ENCODE assay signal across 8 cellular contexts in genomic region chr12:120199025-120199424, GRCh38. TPM values are rescaled to one million over a fixed set of nuclear protein-coding genes. Genes with fewer than 3 reads are reported as not detected.
DNase-seq lines count a peak whose midpoint lies in the region; ATAC-seq, FAIRE-seq and TF ChIP-seq lines count a peak whose summit lies in the region.

No MANE protein-coding gene starts in this region.

- TF ChIP-seq CTCF in HepG2 (CRISPR knock-in tag; IDR thresholded peaks at IDR 0.05) (no peak), right lobe of liver (IDR thresholded peaks at IDR 0.05) (no peak), keratinocyte (optimal IDR thresholded peaks at IDR 0.05 in 1 of 3, IDR thresholded peaks at IDR 0.05 in 1 of 3, conservative IDR thresholded peaks at IDR 0.05 in 1 of 3; ENCODE audit: extremely low read depth in 1 of 3, insufficient read depth in 2 of 3, low read length in 3 of 3) (no peak), uterus (IDR thresholded peaks at IDR 0.05) (no peak)

- no peaks in the 10 kb centered on the region for H3K9me3 ChIP-seq in HepG2 (ENCODE audit: low read length)
- H3K9me3 ChIP-seq in right lobe of liver: no peaks in the 10 kb centered on the region
- no peaks in the 10 kb centered on the region for H3K9me3 ChIP-seq in keratinocyte (ENCODE audit: control insufficient read depth, low read depth, low read length)
- no peaks in the 10 kb centered on the region for H3K9me3 ChIP-seq in uterus

- H3K4me1 Mint-ChIP-seq in activated T-helper 2 cell treated with anti-CD3 and anti-CD28 coated beads, Interferon-gamma antibody, Interleukin-2, Interleukin-4, amounts not matched to agents 10 μg/mL and 5 μg/mL and 100 μg/mL, durations not matched to agents 14 hours and 24 hours and 36 hours (ENCODE audit: low read depth): peaks cover 32% of the 10 kb centered on the region

- H3K9ac ChIP-seq in HepG2 (ENCODE audit: insufficient read depth, low read depth, low read length) (peak overlapping the region; percentile 96), keratinocyte (ENCODE audit: control insufficient read depth, extremely low read depth, insufficient read depth, low read length) (peak overlapping the region; percentile 98)

- H2AFZ ChIP-seq in HepG2 (ENCODE audit: low read length) (no peak overlapping the region), keratinocyte (ENCODE audit: control insufficient read depth, low read length) (no peak overlapping the region)

- peak overlapping the region; percentile 97 for H3K27ac Mint-ChIP-seq in activated T-helper 2 cell treated with anti-CD3 and anti-CD28 coated beads, Interferon-gamma antibody, Interleukin-2, Interleukin-4, amounts not matched to agents 10 μg/mL and 5 μg/mL and 100 μg/mL, durations not matched to agents 14 hours and 24 hours and 36 hours

- H3K36me3 Mint-ChIP-seq in activated T-helper 2 cell treated with anti-CD3 and anti-CD28 coated beads, Interferon-gamma antibody, Interleukin-2, Interleukin-4, amounts not matched to agents 10 μg/mL and 5 μg/mL and 100 μg/mL, durations not matched to agents 14 hours and 24 hours and 36 hours (ENCODE audit: low read depth): peaks cover 61% of the 10 kb centered on the region

- peak overlapping the region; percentile 95 for H3K4me2 ChIP-seq in HepG2 (ENCODE audit: low read depth, low read length)
- H3K4me2 ChIP-seq in keratinocyte (ENCODE audit: control insufficient read depth, extremely low read depth, insufficient read depth, low read depth, low read length): peak overlapping the region; percentile 93

- peaks cover 47% of the 10 kb centered on the region for H3K79me2 ChIP-seq in HepG2 (ENCODE audit: insufficient read depth, low read length)
- peaks cover 45% of the 10 kb centered on the region for H3K79me2 ChIP-seq in keratinocyte (ENCODE audit: control insufficient read depth, insufficient read depth, low read length)

- peak overlapping the region; percentile 86 to 99 (median 99) for H3K4me3 ChIP-seq in HepG2 (replicated peaks in 1 of 3; ENCODE audit: insufficient read depth in 1 of 3, low read depth in 2 of 3, low read length in 3 of 3)
- H3K4me3 ChIP-seq in right lobe of liver: no peak overlapping the region
- peak overlapping the region; percentile 83 to 100 (median 85) for H3K4me3 ChIP-seq in keratinocyte (ENCODE audit: control insufficient read depth in 2 of 3, extremely low read depth in 1 of 3, insufficient read depth in 2 of 3, low read depth in 1 of 3, low read length in 3 of 3)
- peak overlapping the region in 1 of 2 donors; percentile 85 for H3K4me3 ChIP-seq in uterus

- H3K27ac ChIP-seq in HepG2 (ENCODE audit: extremely low read length, insufficient read depth, low read length) (peak overlapping the region; percentile 91), right lobe of liver (no peak overlapping the region), keratinocyte (ENCODE audit: control insufficient read depth, insufficient read depth, low read length) (peak overlapping the region; percentile 89), uterus (peak overlapping the region; percentile 86 to 88)

- ATAC-seq in HepG2 (no peak), right lobe of liver (no peak)

- in situ Hi-C loops in HepG2 (cut with HindIII; ENCODE audit: extremely low pct_ligation_motif_present, low pct_unique_long_range_greater_than_20kb): no loop called here

- no peaks in the 10 kb centered on the region for H3K9me1 ChIP-seq in keratinocyte (ENCODE audit: control insufficient read depth, extremely low read depth, insufficient read depth, low read length)

- no peak for FAIRE-seq in HepG2 (lab: Jason Lieb, UNC)
- no peak for FAIRE-seq in keratinocyte (lab: Jason Lieb, UNC)

- H3K36me3 ChIP-seq in HepG2 (replicated peaks in 1 of 2; ENCODE audit: control insufficient read depth in 1 of 2, insufficient read depth in 2 of 2, low read length in 2 of 2) (peaks cover 4 to 38% of the 10 kb centered on the region in 2 experiments), right lobe of liver (peaks cover 0 to 40% (median 27%) of the 10 kb centered on the region in 4 donors), keratinocyte (ENCODE audit: control insufficient read depth in 2 of 2, extremely low read depth in 1 of 2, insufficient read depth in 2 of 2, low read length in 2 of 2) (peaks cover 27 to 38% of the 10 kb centered on the region in 2 experiments), uterus (no peaks in the 10 kb centered on the region)

- BruUV-seq in HepG2 (replicated peaks; lab: Mats Ljungman, UMichigan): no TSS peak

- TF ChIP-seq EP300 in HepG2 (IDR thresholded peaks at IDR 0.05; ENCODE audit: low read depth in 2 of 2, low read length in 2 of 2) (no peak), HepG2 (CRISPR knock-in tag; IDR thresholded peaks at IDR 0.05; ENCODE audit: borderline replicate concordance) (no peak)

- no peak for DNase-seq in HepG2 (ENCODE audit: low spot score)
- no peak for DNase-seq in right lobe of liver
- no peak for DNase-seq in activated T-helper 2 cell treated with anti-CD3 and anti-CD28 coated beads, Interferon-gamma antibody, Interleukin-2, Interleukin-4, amounts not matched to agents 10 μg/mL and 5 μg/mL and 100 μg/mL, durations not matched to agents 14 hours and 24 hours and 36 hours (ENCODE audit: low spot score)
- no peak for DNase-seq in keratinocyte (ENCODE audit: low read depth, low spot score)
- no peak for DNase-seq in uterus
- no peak for DNase-seq in COLO829 (ENCODE audit: low spot score)
- DNase-seq in COLO668 (lab: John Stamatoyannopoulos, UW; ENCODE audit: unreplicated experiment): no peak
- no peak for DNase-seq in NCI-H2171 treated with DMSO at 0.1 percent for 48 hours (lab: John Stamatoyannopoulos, UW)

- TF ChIP-seq RAD21 in HepG2 (CRISPR knock-in tag; IDR thresholded peaks at IDR 0.05): no peak

- H3K27me3 ChIP-seq in HepG2 (ENCODE audit: control insufficient read depth in 1 of 2, insufficient read depth in 2 of 2, low read length in 2 of 2): no peaks in the 10 kb centered on the region; a peak in 1 of 5 replicates
- no peaks in the 10 kb centered on the region for H3K27me3 ChIP-seq in right lobe of liver
- no peaks in the 10 kb centered on the region for H3K27me3 ChIP-seq in keratinocyte (ENCODE audit: control insufficient read depth, extremely low read depth, insufficient read depth, low read length)
- no peaks in the 10 kb centered on the region for H3K27me3 ChIP-seq in uterus

- H3K4me1 ChIP-seq in HepG2 (ENCODE audit: insufficient read depth, low read length) (peaks cover 62% of the 10 kb centered on the region), right lobe of liver (peaks cover 0 to 24% (median 10%) of the 10 kb centered on the region in 4 donors), keratinocyte (ENCODE audit: control insufficient read depth, extremely low read depth, insufficient read depth, low read length) (peaks cover 37% of the 10 kb centered on the region), uterus (peaks cover 13 to 14% of the 10 kb centered on the region in 2 donors)

- H4K20me1 ChIP-seq in HepG2 (ENCODE audit: insufficient read depth, low read length) (peaks cover 31% of the 10 kb centered on the region), keratinocyte (ENCODE audit: control insufficient read depth, extremely low read depth, insufficient read depth, low read length) (peaks cover 25% of the 10 kb centered on the region)

- H3K9me3 Mint-ChIP-seq in activated T-helper 2 cell treated with anti-CD3 and anti-CD28 coated beads, Interferon-gamma antibody, Interleukin-2, Interleukin-4, amounts not matched to agents 10 μg/mL and 5 μg/mL and 100 μg/mL, durations not matched to agents 14 hours and 24 hours and 36 hours: no peaks in the 10 kb centered on the region

- intact Hi-C loops in HepG2 (cut with micrococcal nuclease; ENCODE audit: unreplicated experiment): no loop called here
- intact Hi-C loops in right lobe of liver (cut with DNase I): no loop called here
- intact Hi-C loops in activated T-helper 2 cell treated with anti-CD3 and anti-CD28 coated beads, Interferon-gamma antibody, Interleukin-2, Interleukin-4, amounts not matched to agents 10 μg/mL and 5 μg/mL and 100 μg/mL, durations not matched to agents 14 hours and 24 hours and 36 hours (cut with micrococcal nuclease): loop anchor here (10.0 kb wide), 1 partner anchor 214 kb away; the partner anchor contains the start of gene BICDL1
- intact Hi-C loops in uterus (cut with DNase I; ENCODE audit: low total_unique reads): no loop called here

- POLR2A ChIA-PET in HepG2 (lab: Yijun Ruan, JAX): interaction anchor here (3.0 to 7.9 kb wide), 6 partner anchors 16 to 93 kb away, joined by 45 to 378 read pairs (median 104); partner anchors contain the start of genes RAB35, RNU4-1 and RNU4-2

- WGBS in HepG2 (ENCODE audit: low lambda C conversion rate): 63% methylated on average over 7 of the region's 7 CpGs
- 65% methylated on average over 2 of the region's 7 CpGs for WGBS in right lobe of liver (ENCODE audit: insufficient coverage, low coverage, low lambda C conversion rate, missing lambda C conversion rate)

- TF ChIP-seq POLR2A in HepG2 (IDR thresholded peaks at IDR 0.05; ENCODE audit: insufficient read depth in 1 of 2, low read depth in 2 of 2, low read length in 2 of 2) (no peak), right lobe of liver (IDR thresholded peaks at IDR 0.05) (no peak), uterus (IDR thresholded peaks at IDR 0.05) (no peak)

- CTCF ChIA-PET in HepG2 (lab: Yijun Ruan, JAX; ENCODE audit: low intra/inter-chr PET ratio, low total read pairs): no interaction called here

- no peaks in the 10 kb centered on the region for H3K27me3 Mint-ChIP-seq in activated T-helper 2 cell treated with anti-CD3 and anti-CD28 coated beads, Interferon-gamma antibody, Interleukin-2, Interleukin-4, amounts not matched to agents 10 μg/mL and 5 μg/mL and 100 μg/mL, durations not matched to agents 14 hours and 24 hours and 36 hours (ENCODE audit: low read depth)

- dilution Hi-C loops in keratinocyte (cut with MboI; ENCODE audit: extremely low pct_ligation_motif_present, low sequenced_read_pairs): no loop called here

- peak overlapping the region; percentile 98 for H3K4me3 Mint-ChIP-seq in activated T-helper 2 cell treated with anti-CD3 and anti-CD28 coated beads, Interferon-gamma antibody, Interleukin-2, Interleukin-4, amounts not matched to agents 10 μg/mL and 5 μg/mL and 100 μg/mL, durations not matched to agents 14 hours and 24 hours and 36 hours (ENCODE audit: low read depth)

RNA-seq across cellular contexts. Expression of gene RPLP0, which starts 1.9 kb away (rescaled TPM):
- 2,915 and 3,025 TPM in 2 replicates for total RNA-seq in HepG2 (2016; rRNA removed; fragmentation: Illumina TruSeq; extraction: Trizol)
- 12,942 and 14,844 TPM in 2 replicates for total RNA-seq in HepG2 (2016; cell fraction: cytosol; rRNA removed; fragmentation: Illumina TruSeq; extraction: Trizol; ENCODE audit: low read depth)
- 2,993 and 3,024 TPM in 2 replicates for total RNA-seq in HepG2 (2016; cell fraction: insoluble cytoplasmic fraction; rRNA removed; fragmentation: Illumina TruSeq; extraction: Trizol)
- total RNA-seq in HepG2 (2016; cell fraction: membrane; rRNA removed; fragmentation: Illumina TruSeq; extraction: Trizol): 11,359 and 11,757 TPM in 2 replicates
- 1,126 and 1,259 TPM in 2 replicates for total RNA-seq in HepG2 (2016; cell fraction: nucleus; rRNA removed; fragmentation: Illumina TruSeq; extraction: Trizol)
- 5,570 and 6,229 TPM in 2 replicates for polyA plus RNA-seq in HepG2 (2011; rRNA removed)
- polyA plus RNA-seq in HepG2 (2011; cell fraction: cytosol; rRNA removed): 8,040 and 9,457 TPM in 2 replicates
- polyA plus RNA-seq in HepG2 (2011; cell fraction: nucleus; rRNA removed): 2,511 and 2,559 TPM in 2 replicates
- 2,582 and 3,579 TPM in 2 replicates for polyA plus RNA-seq in HepG2 (2012)
- 15,203 and 16,637 TPM in 2 replicates for polyA plus RNA-seq in HepG2 (2016; cell fraction: cytosol; fragmentation: Illumina TruSeq; extraction: Trizol; ENCODE audit: low read depth)
- 2,845 and 2,926 TPM in 2 replicates for polyA plus RNA-seq in HepG2 (2016; cell fraction: insoluble cytoplasmic fraction; fragmentation: Illumina TruSeq; extraction: Trizol; ENCODE audit: low read depth)
- 10,153 and 10,714 TPM in 2 replicates for polyA plus RNA-seq in HepG2 (2016; cell fraction: membrane; fragmentation: Illumina TruSeq; extraction: Trizol; ENCODE audit: low read depth)
- 1,939 and 1,982 TPM in 2 replicates for polyA plus RNA-seq in HepG2 (2016; cell fraction: nucleus; fragmentation: Illumina TruSeq; extraction: Trizol; ENCODE audit: insufficient read depth, low read depth)
- polyA minus RNA-seq in HepG2 (2011; rRNA and poly(A)+ RNA removed; ENCODE audit: low replicate concordance): 4,147 and 6,586 TPM in 2 replicates
- 1,238 and 1,297 TPM in 2 replicates for polyA minus RNA-seq in HepG2 (2011; cell fraction: cytosol; rRNA and poly(A)+ RNA removed)
- polyA minus RNA-seq in HepG2 (2011; cell fraction: nucleus; rRNA and poly(A)+ RNA removed): 657 and 805 TPM in 2 replicates
- 1,000 to 10,000 TPM in 2 of 6 experiments, 100 to 1,000 TPM in 4; 549 to 1,070 (median 665) TPM for total RNA-seq in right lobe of liver
- 2,950 and 3,019 TPM in 2 replicates for total RNA-seq in activated T-helper 2 cell treated with anti-CD3 and anti-CD28 coated beads, Interferon-gamma antibody, Interleukin-2, Interleukin-4, amounts not matched to agents 10 μg/mL and 5 μg/mL and 100 μg/mL, durations not matched to agents 14 hours and 24 hours and 36 hours
- 3,950 to 5,808 TPM (median 4,618 TPM) in 3 replicates for polyA plus RNA-seq in keratinocyte
- polyA plus RNA-seq in keratinocyte (2011; ENCODE audit: low read depth): 2,331 TPM
- 5,109 and 6,391 TPM in 2 replicates for polyA plus RNA-seq in keratinocyte (2011; cell fraction: cytosol; rRNA removed)
- 1,448 and 1,525 TPM in 2 replicates for polyA plus RNA-seq in keratinocyte (2011; cell fraction: nucleus; rRNA removed)
- polyA plus RNA-seq in keratinocyte (2012; ENCODE audit: low replicate concordance): 2,330 and 3,652 TPM in 2 replicates
- 3,230 to 5,763 TPM (median 4,158 TPM) in 3 replicates for polyA minus RNA-seq in keratinocyte
- 2,814 TPM for polyA minus RNA-seq in keratinocyte (2011; cell fraction: cytosol; rRNA and poly(A)+ RNA removed)
- 617 and 664 TPM in 2 replicates for polyA minus RNA-seq in keratinocyte (2011; cell fraction: nucleus; rRNA and poly(A)+ RNA removed)
- total RNA-seq in uterus: 1,000 to 10,000 TPM; 1,775 to 3,691 (median 3,260) TPM

RNA-seq across cellular contexts. Expression of gene GCN1, which starts 4.5 kb away (rescaled TPM):
- total RNA-seq in HepG2 (2016; rRNA removed; fragmentation: Illumina TruSeq; extraction: Trizol): 66.7 and 83.0 TPM in 2 replicates
- 59.7 and 67.2 TPM in 2 replicates for total RNA-seq in HepG2 (2016; cell fraction: cytosol; rRNA removed; fragmentation: Illumina TruSeq; extraction: Trizol; ENCODE audit: low read depth)
- 56.9 and 87.0 TPM in 2 replicates for total RNA-seq in HepG2 (2016; cell fraction: insoluble cytoplasmic fraction; rRNA removed; fragmentation: Illumina TruSeq; extraction: Trizol)
- total RNA-seq in HepG2 (2016; cell fraction: membrane; rRNA removed; fragmentation: Illumina TruSeq; extraction: Trizol): 19.6 and 22.1 TPM in 2 replicates
- 125 and 128 TPM in 2 replicates for total RNA-seq in HepG2 (2016; cell fraction: nucleus; rRNA removed; fragmentation: Illumina TruSeq; extraction: Trizol)
- 55.3 and 58.2 TPM in 2 replicates for polyA plus RNA-seq in HepG2 (2011; rRNA removed)
- 20.5 and 25.6 TPM in 2 replicates for polyA plus RNA-seq in HepG2 (2011; cell fraction: cytosol; rRNA removed)
- polyA plus RNA-seq in HepG2 (2011; cell fraction: nucleus; rRNA removed): 394 and 725 TPM in 2 replicates
- polyA plus RNA-seq in HepG2 (2012): 47.0 and 60.6 TPM in 2 replicates
- 1.8 and 2.1 TPM in 2 replicates for polyA plus RNA-seq in HepG2 (2016; cell fraction: cytosol; fragmentation: Illumina TruSeq; extraction: Trizol; ENCODE audit: low read depth)
- 33.5 and 45.5 TPM in 2 replicates for polyA plus RNA-seq in HepG2 (2016; cell fraction: insoluble cytoplasmic fraction; fragmentation: Illumina TruSeq; extraction: Trizol; ENCODE audit: low read depth)
- 4.1 and 5.4 TPM in 2 replicates for polyA plus RNA-seq in HepG2 (2016; cell fraction: membrane; fragmentation: Illumina TruSeq; extraction: Trizol; ENCODE audit: low read depth)
- polyA plus RNA-seq in HepG2 (2016; cell fraction: nucleus; fragmentation: Illumina TruSeq; extraction: Trizol; ENCODE audit: insufficient read depth, low read depth): 177 and 198 TPM in 2 replicates
- 204 and 255 TPM in 2 replicates for polyA minus RNA-seq in HepG2 (2011; rRNA and poly(A)+ RNA removed; ENCODE audit: low replicate concordance)
- polyA minus RNA-seq in HepG2 (2011; cell fraction: cytosol; rRNA and poly(A)+ RNA removed): 59.8 and 61.6 TPM in 2 replicates
- polyA minus RNA-seq in HepG2 (2011; cell fraction: nucleus; rRNA and poly(A)+ RNA removed): 229 and 237 TPM in 2 replicates
- total RNA-seq in right lobe of liver: 10 to 100 TPM; 29.9 to 62.8 (median 39.4) TPM
- 165 and 176 TPM in 2 replicates for total RNA-seq in activated T-helper 2 cell treated with anti-CD3 and anti-CD28 coated beads, Interferon-gamma antibody, Interleukin-2, Interleukin-4, amounts not matched to agents 10 μg/mL and 5 μg/mL and 100 μg/mL, durations not matched to agents 14 hours and 24 hours and 36 hours
- polyA plus RNA-seq in keratinocyte: 26.1 to 56.3 TPM (median 34.1 TPM) in 3 replicates
- 33.4 TPM for polyA plus RNA-seq in keratinocyte (2011; ENCODE audit: low read depth)
- 21.4 and 29.2 TPM in 2 replicates for polyA plus RNA-seq in keratinocyte (2011; cell fraction: cytosol; rRNA removed)
- 210 and 283 TPM in 2 replicates for polyA plus RNA-seq in keratinocyte (2011; cell fraction: nucleus; rRNA removed)
- 24.1 and 58.8 TPM in 2 replicates for polyA plus RNA-seq in keratinocyte (2012; ENCODE audit: low replicate concordance)
- 161 to 298 TPM (median 224 TPM) in 3 replicates for polyA minus RNA-seq in keratinocyte
- 102 TPM for polyA minus RNA-seq in keratinocyte (2011; cell fraction: cytosol; rRNA and poly(A)+ RNA removed)
- polyA minus RNA-seq in keratinocyte (2011; cell fraction: nucleus; rRNA and poly(A)+ RNA removed): 202 and 229 TPM in 2 replicates
- 100 to 1,000 TPM in 1 of 4 donors, 10 to 100 TPM in 3; 50.5 to 106 (median 64.3) TPM for total RNA-seq in uterus

Comparison
In these comparisons a context has a peak if more than half of its experiments do, and no peak if none do; other contexts are left out.
1. H3K27ac ChIP-seq: peak in HepG2 (single experiment), keratinocyte (single experiment) and uterus (2 of 2); none in right lobe of liver (0 of 3).
2. H3K4me3 ChIP-seq: peak in HepG2 (3 of 3) and keratinocyte (3 of 3); none in right lobe of liver (0 of 3).